In genomic region chr6:44430322-44430721, GRCh38 we compare ENCODE assay signal across 18 cellular contexts. TPM values are rescaled to one million over a fixed set of nuclear protein-coding genes. Genes with fewer than 3 reads are reported as not detected.
DNase-seq lines count a peak whose midpoint lies in the region; ATAC-seq and TF ChIP-seq lines count a peak whose summit lies in the region.
"Had no signal": no experiment of that assay in that cellular context is flagged by ENCODE, and none has a peak within 500 bp of the region (broad histone marks: within the 10 kb centered on the region; RNA-seq: fewer than 3 reads in every experiment).

No MANE protein-coding gene starts in this region.

- POLR2A ChIA-PET in activated CD4-positive, alpha-beta T cell treated with anti-CD3 and anti-CD28 coated beads, Interleukin-2, amount 10 ng/mL, durations not matched to agents 7 days and 5 days (lab: Charles Lee) = no interaction called here

- no peak overlapping the region for H3K9ac ChIP-seq in smooth muscle cell (ENCODE audit: low read depth)
- H3K9ac ChIP-seq: BLaER1 had no signal

- peaks cover 22% of the 10 kb centered on the region for H3K36me3 ChIP-seq in smooth muscle cell (ENCODE audit: low read depth)
- peaks cover 0 to 73% of the 10 kb centered on the region in 2 donors for H3K36me3 ChIP-seq in left lung
- H3K36me3 ChIP-seq in lower lobe of right lung = peaks cover 52% of the 10 kb centered on the region

- ATAC-seq in left lung (no peak), lower lobe of right lung (no peak)

- H3K4me1 ChIP-seq in smooth muscle cell (ENCODE audit: low read depth) (no peaks in the 10 kb centered on the region), left lung (no peaks in the 10 kb centered on the region), lower lobe of right lung (peaks cover 7% of the 10 kb centered on the region)
- H3K4me1 ChIP-seq: body of pancreas, upper lobe of right lung had no signal

- peaks cover 10% of the 10 kb centered on the region for H3K79me2 ChIP-seq in smooth muscle cell (ENCODE audit: low read depth)

- CTCF ChIA-PET in activated CD4-positive, alpha-beta T cell treated with anti-CD3 and anti-CD28 coated beads, Interleukin-2, amount 10 ng/mL, durations not matched to agents 7 days and 5 days (lab: Charles Lee) = interaction anchor here (0.8 to 1.3 kb wide), 2 partner anchors 31 to 1758 kb away, joined by 3 read pairs; no protein-coding TSS in a partner anchor

- H3K9me3 ChIP-seq in smooth muscle cell (replicated peaks; ENCODE audit: low read depth) (no peaks in the 10 kb centered on the region), left lung (no peaks in the 10 kb centered on the region), lower lobe of right lung (no peaks in the 10 kb centered on the region)
- H3K9me3 ChIP-seq: BLaER1, body of pancreas, upper lobe of right lung had no signal

- H3K4me3 Mint-ChIP-seq in activated CD4-positive, alpha-beta T cell treated with anti-CD3 and anti-CD28 coated beads, Interleukin-2, amount 10 ng/mL, durations not matched to agents 7 days and 5 days = no peak overlapping the region
- H3K4me3 Mint-ChIP-seq: activated naive CD4-positive, alpha-beta T cell treated with anti-CD3 and anti-CD28 coated beads for 36 hours; activated T-cell treated with anti-CD3 and anti-CD28 coated beads, Interleukin-2, amount 50 U/mL, for 24 hours; endodermal cell had no signal

- no peak overlapping the region for H2AFZ ChIP-seq in smooth muscle cell (ENCODE audit: low read depth)

- peaks cover 9% of the 10 kb centered on the region for H4K20me1 ChIP-seq in smooth muscle cell (ENCODE audit: low read depth)
- H4K20me1 ChIP-seq: BLaER1 had no signal

- intact Hi-C loops in left lung (cut with DNase I) = no loop called here
- intact Hi-C loops in lower lobe of right lung (cut with DNase I) = no loop called here

- TF ChIP-seq CTCF in VCaP (conservative IDR thresholded peaks at IDR 0.05) (no peak), fibroblast of pulmonary artery (IDR thresholded peaks at IDR 0.05; ENCODE audit: low read length, missing control alignments) (no peak), smooth muscle cell (IDR thresholded peaks at IDR 0.05; ENCODE audit: borderline replicate concordance, insufficient read depth, poor library complexity, severe bottlenecking) (no peak), left lung (IDR thresholded peaks at IDR 0.05) (no peak), lower lobe of right lung (IDR thresholded peaks at IDR 0.05) (no peak)

- H3K27ac ChIP-seq in VCaP (peak overlapping the region; percentile 7; the same call in 1 of the 2 replicates), smooth muscle cell (ENCODE audit: low read depth) (peak overlapping the region; percentile 31), left lung (no peak overlapping the region), lower lobe of right lung (no peak overlapping the region)
- H3K27ac ChIP-seq: BLaER1, body of pancreas, coronary artery, upper lobe of right lung had no signal

- no peaks in the 10 kb centered on the region for H3K27me3 Mint-ChIP-seq in activated CD4-positive, alpha-beta T cell treated with anti-CD3 and anti-CD28 coated beads, Interleukin-2, amount 10 ng/mL, durations not matched to agents 7 days and 5 days
- H3K27me3 Mint-ChIP-seq: activated T-cell treated with anti-CD3 and anti-CD28 coated beads, Interleukin-2, amount 50 U/mL, for 24 hours had no signal

- DNase-seq in HS-27A (ENCODE audit: low read depth) (peak; percentile 58), fibroblast of pulmonary artery (ENCODE audit: low read depth) (peak; percentile 42), smooth muscle cell (lab: John Stamatoyannopoulos, UW; ENCODE audit: unreplicated experiment) (no peak), left lung (no peak), lower lobe of right lung (no peak)
- DNase-seq in activated CD4-positive, alpha-beta T cell treated with anti-CD3 and anti-CD28 coated beads, Interleukin-2, amount 10 ng/mL, durations not matched to agents 7 days and 5 days = no peak
- DNase-seq: activated naive CD4-positive, alpha-beta T cell treated with anti-CD3 and anti-CD28 coated beads for 36 hours; activated T-cell treated with anti-CD3 and anti-CD28 coated beads, Interleukin-2, amount 50 U/mL, for 24 hours; endodermal cell; islet precursor cell; NCI-H1694; retina; upper lobe of right lung had no signal

- H3K4me1 Mint-ChIP-seq in activated CD4-positive, alpha-beta T cell treated with anti-CD3 and anti-CD28 coated beads, Interleukin-2, amount 10 ng/mL, durations not matched to agents 7 days and 5 days = no peaks in the 10 kb centered on the region

- no peak overlapping the region for H3K27ac Mint-ChIP-seq in activated CD4-positive, alpha-beta T cell treated with anti-CD3 and anti-CD28 coated beads, Interleukin-2, amount 10 ng/mL, durations not matched to agents 7 days and 5 days
- H3K27ac Mint-ChIP-seq: activated naive CD4-positive, alpha-beta T cell treated with anti-CD3 and anti-CD28 coated beads for 36 hours; activated T-cell treated with anti-CD3 and anti-CD28 coated beads, Interleukin-2, amount 50 U/mL, for 24 hours; endodermal cell had no signal

- no peaks in the 10 kb centered on the region for H3K9me3 Mint-ChIP-seq in activated CD4-positive, alpha-beta T cell treated with anti-CD3 and anti-CD28 coated beads, Interleukin-2, amount 10 ng/mL, durations not matched to agents 7 days and 5 days
- H3K9me3 Mint-ChIP-seq: activated naive CD4-positive, alpha-beta T cell treated with anti-CD3 and anti-CD28 coated beads for 36 hours; activated T-cell treated with anti-CD3 and anti-CD28 coated beads, Interleukin-2, amount 50 U/mL, for 24 hours; endodermal cell had no signal

- WGBS in smooth muscle cell (ENCODE audit: low lambda C conversion rate) = 97% methylated on average over 2 of the region's 2 CpGs

- H3K4me3 ChIP-seq in fibroblast of pulmonary artery (replicated peaks; ENCODE audit: low read depth, low read length) (no peak overlapping the region), smooth muscle cell (no peak overlapping the region), left lung (no peak overlapping the region), lower lobe of right lung (no peak overlapping the region)
- H3K4me3 ChIP-seq: BLaER1, body of pancreas, coronary artery, lung, upper lobe of right lung had no signal

- H3K27me3 ChIP-seq in smooth muscle cell (ENCODE audit: low read depth) (no peaks in the 10 kb centered on the region), left lung (no peaks in the 10 kb centered on the region), lower lobe of right lung (ENCODE audit: low read depth) (no peaks in the 10 kb centered on the region)
- H3K27me3 ChIP-seq: BLaER1, body of pancreas, upper lobe of right lung had no signal

- peaks cover 5% of the 10 kb centered on the region for H3F3A ChIP-seq in smooth muscle cell (ENCODE audit: low read depth)

- H3K4me2 ChIP-seq in smooth muscle cell = peak overlapping the region; percentile 4
- H3K4me2 ChIP-seq: BLaER1 had no signal

- peaks cover 36% of the 10 kb centered on the region for H3K36me3 Mint-ChIP-seq in activated CD4-positive, alpha-beta T cell treated with anti-CD3 and anti-CD28 coated beads, Interleukin-2, amount 10 ng/mL, durations not matched to agents 7 days and 5 days (ENCODE audit: low read depth)

RNA-seq across cellular contexts. Expression of gene CDC5L, which starts 42.8 kb away (rescaled TPM):
- total RNA-seq in smooth muscle cell (27.5 and 29.7 TPM in 2 replicates), left lung (10 to 100 TPM; 16.5 to 17.3 TPM), lower lobe of right lung (18.3 TPM)
- polyA plus RNA-seq in smooth muscle cell = 12.5 and 14.3 TPM in 2 replicates
- total RNA-seq in activated CD4-positive, alpha-beta T cell treated with anti-CD3 and anti-CD28 coated beads, Interleukin-2, amount 10 ng/mL, durations not matched to agents 7 days and 5 days = 10 to 100 TPM; 24.4 to 29.8 TPM

Comparison
In these comparisons a context has a peak if more than half of its experiments do, and no peak if none do; other contexts are left out.
1. DNase-seq: peak in HS-27A (single experiment) and fibroblast of pulmonary artery (single experiment); none in smooth muscle cell (single experiment), activated CD4-positive, alpha-beta T cell treated with anti-CD3 and anti-CD28 coated beads, Interleukin-2, amount 10 ng/mL, durations not matched to agents 7 days and 5 days (single experiment), left lung (0 of 2) and lower lobe of right lung (single experiment).
2. H3K27ac ChIP-seq: peak in VCaP (single experiment) and smooth muscle cell (single experiment); none in left lung (0 of 2) and lower lobe of right lung (single experiment).